Comparison of ENCODE assay signal across 2 cellular contexts in the genomic region with DNA sequence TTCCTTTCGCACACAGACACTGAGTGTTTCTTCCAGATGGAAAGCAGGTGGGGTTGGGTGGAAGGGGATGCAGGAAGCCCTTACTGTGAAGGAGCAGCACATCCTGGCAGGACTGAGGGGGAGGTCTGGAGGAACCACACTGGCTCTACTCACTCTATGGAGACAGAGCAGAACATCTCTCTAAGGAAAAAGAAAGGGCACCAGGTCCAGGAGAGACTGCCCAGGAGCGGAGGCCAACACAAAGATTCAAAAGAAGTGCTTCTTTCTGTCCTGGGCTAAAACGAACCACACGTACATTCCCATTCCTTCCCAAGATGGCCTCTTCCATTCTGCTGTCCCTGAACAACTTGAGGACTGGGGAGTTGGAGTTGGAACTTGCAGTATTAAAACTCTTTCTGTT.
TF ChIP-seq lines count a peak whose summit lies in the region.

No MANE protein-coding gene starts in this region.

TF ChIP-seq in GM12891, 5 proteins besides CTCF, POLR2A, EP300 and RAD21 (continued from another document):
- TF ChIP-seq POLR2AphosphoS5 (IDR thresholded peaks at IDR 0.05; ENCODE audit: low read depth, low read length) (no peak), TAF1 (IDR thresholded peaks at IDR 0.05; ENCODE audit: low read depth, low read length) (no peak), POU2F2 (IDR thresholded peaks at IDR 0.05; ENCODE audit: low read depth, low read length) (no peak)

TF ChIP-seq in HEK293T, 16 proteins besides CTCF, POLR2A, EP300 and RAD21 (continued from another document):
- no peak for TF ChIP-seq FOXM1 (IDR thresholded peaks at IDR 0.05; ENCODE audit: borderline replicate concordance)
- TF ChIP-seq PKNOX1 (IDR thresholded peaks at IDR 0.05) = no peak
- TF ChIP-seq SP1 (IDR thresholded peaks at IDR 0.05) = no peak
- no peak for TF ChIP-seq ARNT (IDR thresholded peaks at IDR 0.05)
